In the genomic region with DNA sequence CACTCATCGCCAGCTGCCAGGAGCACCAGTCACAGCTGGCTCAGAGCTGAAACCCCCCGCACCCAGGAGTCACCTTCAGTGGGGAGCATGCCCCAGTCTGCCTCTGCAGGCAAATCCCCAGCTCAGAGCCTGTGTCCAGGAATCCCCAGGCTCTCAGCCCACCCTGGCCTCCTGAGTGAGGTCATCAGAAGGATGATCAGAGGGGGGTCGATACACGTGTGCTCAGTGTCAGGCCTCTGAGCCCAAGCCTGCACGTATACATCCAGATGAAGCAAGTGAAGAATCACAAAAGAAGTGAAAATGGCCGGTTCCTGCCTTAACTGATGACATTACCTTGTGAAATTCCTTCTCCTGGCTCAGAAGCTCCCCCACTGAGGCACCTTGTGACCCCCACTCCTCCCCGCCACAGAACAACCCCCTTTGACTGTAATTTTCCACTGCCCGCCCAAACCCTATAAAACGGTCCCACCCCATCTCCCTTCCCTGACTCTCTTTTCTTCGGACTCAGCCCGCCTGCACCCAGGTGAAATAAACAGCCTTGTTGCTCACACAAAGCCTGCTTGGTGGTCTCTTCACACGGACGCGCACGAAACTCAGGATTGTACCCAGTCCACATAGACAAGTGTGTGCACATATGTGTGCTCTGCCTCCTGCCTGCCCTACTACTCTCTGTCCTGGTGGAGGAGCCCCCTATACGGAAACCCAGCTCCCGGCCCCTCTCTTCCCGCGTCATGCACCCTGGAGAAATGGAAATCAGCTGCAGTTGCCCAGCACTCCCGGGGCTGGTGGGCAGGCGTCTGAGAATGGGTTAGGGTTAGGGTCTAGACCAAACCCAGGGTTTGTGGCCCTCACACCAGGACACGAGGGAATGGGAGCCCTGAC, we compare ENCODE assay signal across 12 cellular contexts. TPM values are rescaled to one million over a fixed set of nuclear protein-coding genes. Genes with fewer than 3 reads are reported as not detected.
DNase-seq lines count a peak whose midpoint lies in the region; ATAC-seq and TF ChIP-seq lines count a peak whose summit lies in the region.
"Had no signal": no experiment of that assay in that cellular context is flagged by ENCODE, and none has a peak within 500 bp of the region (broad histone marks: within the 10 kb centered on the region; RNA-seq: fewer than 3 reads in every experiment).

No MANE protein-coding gene starts in this region.

- H3K9ac ChIP-seq in muscle layer of colon (ENCODE audit: low read length) = no peak overlapping the region

- TF ChIP-seq EP300 in tibial nerve (IDR thresholded peaks at IDR 0.05) = no peak

- H3K4me1 ChIP-seq in muscle layer of colon (ENCODE audit: insufficient read depth, low read length) (peaks cover 58% of the 10 kb centered on the region), tibial nerve (peaks cover 0 to 86% (median 77%) of the 10 kb centered on the region in 4 donors)

- in situ Hi-C loops in brain microvascular endothelial cell (cut with HindIII; ENCODE audit: low pct_ligation_motif_present, low sequenced_read_pairs) = no loop called here

- H3K27me3 ChIP-seq in brain microvascular endothelial cell (replicated peaks) (no peaks in the 10 kb centered on the region), muscle layer of colon (ENCODE audit: control insufficient read depth in 1 of 2, insufficient read depth in 2 of 2, low read length in 2 of 2) (no peaks in the 10 kb centered on the region), tibial nerve (no peaks in the 10 kb centered on the region)
- H3K27me3 ChIP-seq: foreskin keratinocyte had no signal

- ATAC-seq in GM19324 (IDR thresholded peaks at IDR 0.05; ENCODE audit: low FRiP score, unreplicated experiment) = no peak
- ATAC-seq: foreskin keratinocyte had no signal

- H3K9me3 ChIP-seq in muscle layer of colon (ENCODE audit: low read length) = no peaks in the 10 kb centered on the region
- H3K9me3 ChIP-seq in tibial nerve = no peaks in the 10 kb centered on the region

- TF ChIP-seq CTCF in brain microvascular endothelial cell (IDR thresholded peaks at IDR 0.05; ENCODE audit: low read depth, low read length, missing control alignments) = peak; percentile 10
- no peak for TF ChIP-seq CTCF in tibial nerve (IDR thresholded peaks at IDR 0.05)

- peak; percentile 23 for DNase-seq in NCI-H2227 (lab: John Stamatoyannopoulos, UW; ENCODE audit: unreplicated experiment)
- DNase-seq in NCI-H2227 treated with DMSO at 0.1 percent for 48 hours (lab: John Stamatoyannopoulos, UW) = no peak
- no peak for DNase-seq in brain microvascular endothelial cell
- no peak for DNase-seq in tibial nerve (ENCODE audit: low spot score in 2 of 2)
- DNase-seq in stimulated activated CD4-positive, alpha-beta T cell treated with anti-CD3 and anti-CD28 coated beads, Interleukin-2, amount 100 ng/mL, for 24 hours = no peak
- DNase-seq in dermis blood vessel endothelial cell = no peak
- DNase-seq: 8988T, DMS79, foreskin keratinocyte, retina had no signal

- H3K36me3 ChIP-seq in brain microvascular endothelial cell (replicated peaks) (peaks cover 4% of the 10 kb centered on the region), muscle layer of colon (ENCODE audit: insufficient read depth, low read length) (peaks cover 4% of the 10 kb centered on the region), tibial nerve (peaks cover 0 to 4% (median 0%) of the 10 kb centered on the region in 3 donors)

- no peak for TF ChIP-seq POLR2A in tibial nerve (IDR thresholded peaks at IDR 0.05)

- 63 to 64% methylated on average over 22 of the region's 22 CpGs for WGBS in tibial nerve, 2 donors

- no peak overlapping the region for H3K27ac ChIP-seq in brain microvascular endothelial cell
- peak overlapping the region; percentile 50 for H3K27ac ChIP-seq in muscle layer of colon (ENCODE audit: low read depth, low read length)
- H3K27ac ChIP-seq in tibial nerve = peak overlapping the region; percentile 91 to 99 (median 96)
- H3K27ac ChIP-seq: foreskin keratinocyte had no signal

- no peak overlapping the region for H3K4me3 ChIP-seq in brain microvascular endothelial cell (ENCODE audit: low read depth, low read length)
- H3K4me3 ChIP-seq in muscle layer of colon (ENCODE audit: low read depth in 1 of 2, low read length in 2 of 2) = no peak overlapping the region
- H3K4me3 ChIP-seq in tibial nerve = no peak overlapping the region

RNA-seq across cellular contexts. Expression of a gene that starts 2.2 kb away (rescaled TPM):
- 100 to 1,000 TPM in 3 of 4 donors, 10 to 100 TPM in 1; 92.7 to 157 (median 137) TPM for total RNA-seq in tibial nerve
- 30.1 and 32.1 TPM in 2 replicates for total RNA-seq in dermis blood vessel endothelial cell

RNA-seq across cellular contexts. Expression of a gene that starts 3.3 kb away (rescaled TPM):
- total RNA-seq in tibial nerve = 100 to 1,000 TPM in 2 of 4 donors, 10 to 100 TPM in 2; 74.3 to 190 (median 115) TPM
- 121 and 199 TPM in 2 replicates for total RNA-seq in dermis blood vessel endothelial cell

RNA-seq across cellular contexts. Expression of a gene that starts 21.1 kb away (rescaled TPM):
- total RNA-seq in tibial nerve = 10 to 100 TPM in 3 of 4 donors, 1 to 10 TPM in 1; 9.3 to 21.6 (median 15.7) TPM
- 17.9 and 25.9 TPM in 2 replicates for total RNA-seq in dermis blood vessel endothelial cell

RNA-seq across cellular contexts. Expression of a gene that starts 21.3 kb away (rescaled TPM):
- total RNA-seq in tibial nerve = 1 to 10 TPM in 3 of 4 donors, under 1 TPM in 1; 0.66 to 8.6 (median 3.1) TPM
- 6.3 and 6.6 TPM in 2 replicates for total RNA-seq in dermis blood vessel endothelial cell
